ENCODE assay signal across 7 cellular contexts in genomic region chr17:35022536-35023063, GRCh38. TPM values are rescaled to one million over a fixed set of nuclear protein-coding genes. Genes with fewer than 3 reads are reported as not detected.
DNase-seq lines count a peak whose midpoint lies in the region; ATAC-seq and TF ChIP-seq lines count a peak whose summit lies in the region.

No MANE protein-coding gene starts in this region.

- H3K27ac ChIP-seq in stomach smooth muscle (ENCODE audit: low read length): peak overlapping the region; percentile 89

- H3K4me3 ChIP-seq in fibroblast of mammary gland (ENCODE audit: control insufficient read depth, low read depth, low read length) (no peak overlapping the region), stomach smooth muscle (ENCODE audit: low read length in 2 of 2) (peak overlapping the region in 1 of 2 donors; percentile 22)

- peak overlapping the region; percentile 79 for H3K4me3 Mint-ChIP-seq in activated T-helper 1 cell treated with anti-CD3 and anti-CD28 coated beads, Interleukin-12 subunit alpha, Interleukin-12 subunit beta, Interleukin-2, Interleukin-4 antibody, amounts not matched to agents 30 ng/mL and 10 ng/mL and 1 ng/mL, durations not matched to agents 14 hours and 24 hours and 36 hours

- TF ChIP-seq CTCF in fibroblast of mammary gland (conservative IDR thresholded peaks at IDR 0.05; ENCODE audit: control insufficient read depth, insufficient read depth, low read depth, low read length): peak; percentile 35

- peaks cover 10 to 24% of the 10 kb centered on the region in 2 donors for H3K36me3 ChIP-seq in stomach smooth muscle (ENCODE audit: control insufficient read depth in 2 of 2, insufficient read depth in 2 of 2, low read length in 2 of 2)

- peak overlapping the region; percentile 48 to 73 for H3K9ac ChIP-seq in stomach smooth muscle (ENCODE audit: low read length in 2 of 2)

- H3K36me3 Mint-ChIP-seq in activated T-helper 1 cell treated with anti-CD3 and anti-CD28 coated beads, Interleukin-12 subunit alpha, Interleukin-12 subunit beta, Interleukin-2, Interleukin-4 antibody, amounts not matched to agents 30 ng/mL and 10 ng/mL and 1 ng/mL, durations not matched to agents 14 hours and 24 hours and 36 hours (ENCODE audit: low read depth): peaks cover 45% of the 10 kb centered on the region

- peak; percentile 82 for ATAC-seq in GM21381 (IDR thresholded peaks at IDR 0.05; ENCODE audit: unreplicated experiment)
- ATAC-seq in HG03135 (IDR thresholded peaks at IDR 0.05; ENCODE audit: unreplicated experiment): no peak

- intact Hi-C loops in activated T-helper 1 cell treated with anti-CD3 and anti-CD28 coated beads, Interleukin-12 subunit alpha, Interleukin-12 subunit beta, Interleukin-2, Interleukin-4 antibody, amounts not matched to agents 30 ng/mL and 10 ng/mL and 1 ng/mL, durations not matched to agents 14 hours and 24 hours and 36 hours (cut with micrococcal nuclease): loop anchor here (1.0 to 5.0 kb wide), 7 partner anchors 24 to 97 kb away; partner anchors contain the start of genes LIG3, RAD51D and RFFL

- H3K27ac Mint-ChIP-seq in activated T-helper 1 cell treated with anti-CD3 and anti-CD28 coated beads, Interleukin-12 subunit alpha, Interleukin-12 subunit beta, Interleukin-2, Interleukin-4 antibody, amounts not matched to agents 30 ng/mL and 10 ng/mL and 1 ng/mL, durations not matched to agents 14 hours and 24 hours and 36 hours: peak overlapping the region; percentile 99

- no peaks in the 10 kb centered on the region for H3K9me3 ChIP-seq in stomach smooth muscle (ENCODE audit: control insufficient read depth in 2 of 2, low read length in 2 of 2)

- H3K27me3 ChIP-seq in stomach smooth muscle (ENCODE audit: control insufficient read depth in 1 of 2, insufficient read depth in 2 of 2, low read length in 2 of 2): no peaks in the 10 kb centered on the region

- H3K4me1 Mint-ChIP-seq in activated T-helper 1 cell treated with anti-CD3 and anti-CD28 coated beads, Interleukin-12 subunit alpha, Interleukin-12 subunit beta, Interleukin-2, Interleukin-4 antibody, amounts not matched to agents 30 ng/mL and 10 ng/mL and 1 ng/mL, durations not matched to agents 14 hours and 24 hours and 36 hours (ENCODE audit: low read depth): peaks cover 70% of the 10 kb centered on the region

- H3K9me3 Mint-ChIP-seq in activated T-helper 1 cell treated with anti-CD3 and anti-CD28 coated beads, Interleukin-12 subunit alpha, Interleukin-12 subunit beta, Interleukin-2, Interleukin-4 antibody, amounts not matched to agents 30 ng/mL and 10 ng/mL and 1 ng/mL, durations not matched to agents 14 hours and 24 hours and 36 hours: no peaks in the 10 kb centered on the region

- peak; percentile 27 for DNase-seq in NOMO-1 treated with dmso at 0.1 percent for 144 hours (lab: John Stamatoyannopoulos, UW; ENCODE audit: unreplicated experiment)
- peak; percentile 67 for DNase-seq in activated T-helper 1 cell treated with anti-CD3 and anti-CD28 coated beads, Interleukin-12 subunit alpha, Interleukin-12 subunit beta, Interleukin-2, Interleukin-4 antibody, amounts not matched to agents 30 ng/mL and 10 ng/mL and 1 ng/mL, durations not matched to agents 14 hours and 24 hours and 36 hours (ENCODE audit: low spot score)
- peak; percentile 81 for DNase-seq in fibroblast of mammary gland (ENCODE audit: low read depth)
- peak; percentile 79 for DNase-seq in non-pigmented ciliary epithelial cell (ENCODE audit: low read depth)

- no peaks in the 10 kb centered on the region for H3K27me3 Mint-ChIP-seq in activated T-helper 1 cell treated with anti-CD3 and anti-CD28 coated beads, Interleukin-12 subunit alpha, Interleukin-12 subunit beta, Interleukin-2, Interleukin-4 antibody, amounts not matched to agents 30 ng/mL and 10 ng/mL and 1 ng/mL, durations not matched to agents 14 hours and 24 hours and 36 hours (ENCODE audit: insufficient read depth)

- peaks cover 23% of the 10 kb centered on the region for H3K4me1 ChIP-seq in stomach smooth muscle (ENCODE audit: control insufficient read depth, insufficient read depth, low read length)

RNA-seq across cellular contexts. Expression of gene RFFL, which starts 40.9 kb away (rescaled TPM):
- 28.1 and 28.2 TPM in 2 replicates for total RNA-seq in activated T-helper 1 cell treated with anti-CD3 and anti-CD28 coated beads, Interleukin-12 subunit alpha, Interleukin-12 subunit beta, Interleukin-2, Interleukin-4 antibody, amounts not matched to agents 30 ng/mL and 10 ng/mL and 1 ng/mL, durations not matched to agents 14 hours and 24 hours and 36 hours

RNA-seq across cellular contexts. Expression of gene LIG3, which starts 42.3 kb away (rescaled TPM):
- total RNA-seq in activated T-helper 1 cell treated with anti-CD3 and anti-CD28 coated beads, Interleukin-12 subunit alpha, Interleukin-12 subunit beta, Interleukin-2, Interleukin-4 antibody, amounts not matched to agents 30 ng/mL and 10 ng/mL and 1 ng/mL, durations not matched to agents 14 hours and 24 hours and 36 hours: 70.9 and 75.2 TPM in 2 replicates

Comparison
In these comparisons a context has a peak if more than half of its experiments do, and no peak if none do; other contexts are left out.
1. DNase-seq: peak in every context shown above with its lines; median percentile 81 in fibroblast of mammary gland; 79 in non-pigmented ciliary epithelial cell; 67 in activated T-helper 1 cell treated with anti-CD3 and anti-CD28 coated beads, Interleukin-12 subunit alpha, Interleukin-12 subunit beta, Interleukin-2, Interleukin-4 antibody, amounts not matched to agents 30 ng/mL and 10 ng/mL and 1 ng/mL, durations not matched to agents 14 hours and 24 hours and 36 hours; 27 in NOMO-1 treated with dmso at 0.1 percent for 144 hours.